12 cellular contexts compared by ENCODE assay signal in genomic region chr2:217933326-217933993, GRCh38.
DNase-seq lines count a peak whose midpoint lies in the region; ATAC-seq and TF ChIP-seq lines count a peak whose summit lies in the region.
"Had no signal": no experiment of that assay in that cellular context is flagged by ENCODE, and none has a peak within 500 bp of the region (broad histone marks: within the 10 kb centered on the region; RNA-seq: fewer than 3 reads in every experiment).

No MANE protein-coding gene starts in this region.

- peak overlapping the region in 1 of 10 experiments; percentile 39; a peak in 1 of 20 replicates for H3K4me3 ChIP-seq in BLaER1 treated with 17β-estradiol and CSF1 and Interleukin-3, amounts not matched to agents 10 nM and 100 nM
- H3K4me3 ChIP-seq in epithelial cell of proximal tubule (ENCODE audit: low read depth, low read length) (peak overlapping the region; percentile 19), osteoblast (ENCODE audit: insufficient read depth, low read length) (no peak overlapping the region), WERI-Rb-1 (ENCODE audit: low read depth, low read length) (no peak overlapping the region)
- H3K4me3 ChIP-seq in CD8-positive, alpha-beta T cell (ENCODE audit: low read depth, low read length) = no peak overlapping the region

- DNase-seq in NCI-H2196 (lab: John Stamatoyannopoulos, UW; ENCODE audit: unreplicated experiment) (peak; percentile 38), epithelial cell of proximal tubule (ENCODE audit: low read depth) (no peak), osteoblast (ENCODE audit: insufficient read length, low spot score, missing footprints) (peak; percentile 31), WERI-Rb-1 (no peak), ecto neural progenitor cell (ENCODE audit: low spot score) (no peak)
- no peak for DNase-seq in CD8-positive, alpha-beta T cell
- DNase-seq: activated CD8-positive, alpha-beta T cell treated with anti-CD3 and anti-CD28 coated beads, Interleukin-2, amount 10 ng/mL, durations not matched to agents 7 days and 5 days had no signal

- H3K36me3 ChIP-seq in BLaER1 treated with 17β-estradiol and CSF1 and Interleukin-3, amounts not matched to agents 10 nM and 100 nM = peaks cover 0 to 5% (median 0%) of the 10 kb centered on the region in 11 experiments; a peak in 1 of 22 replicates
- peaks cover 5% of the 10 kb centered on the region for H3K36me3 ChIP-seq in osteoblast (ENCODE audit: insufficient read depth, low read length)
- H3K36me3 ChIP-seq in WERI-Rb-1 = no peaks in the 10 kb centered on the region
- no peaks in the 10 kb centered on the region for H3K36me3 ChIP-seq in CD8-positive, alpha-beta T cell (ENCODE audit: insufficient read depth, low read length)

- no peak overlapping the region for H2AFZ ChIP-seq in osteoblast (ENCODE audit: low read length)

- no peaks in the 10 kb centered on the region for H3K36me3 Mint-ChIP-seq in CD8-positive, alpha-beta T cell

- no peak overlapping the region; a peak in 1 of 22 replicates for H3K9ac ChIP-seq in BLaER1 treated with 17β-estradiol and CSF1 and Interleukin-3, amounts not matched to agents 10 nM and 100 nM

- H3K27me3 Mint-ChIP-seq in CD8-positive, alpha-beta T cell (ENCODE audit: low read depth) = no peaks in the 10 kb centered on the region

- H3K27ac ChIP-seq in BLaER1 treated with 17β-estradiol and CSF1 and Interleukin-3, amounts not matched to agents 10 nM and 100 nM = peak overlapping the region in 3 of 11 experiments; percentile 63 to 79 (median 74); a peak in 5 of 22 replicates
- H3K27ac ChIP-seq in osteoblast (ENCODE audit: low read depth, low read length) (peak overlapping the region; percentile 92), WERI-Rb-1 (no peak overlapping the region)
- no peak overlapping the region for H3K27ac ChIP-seq in CD8-positive, alpha-beta T cell (ENCODE audit: low read depth, low read length)

- no peak for ATAC-seq in CD8-positive, alpha-beta T cell
- ATAC-seq in GM18861 (IDR thresholded peaks at IDR 0.05; ENCODE audit: unreplicated experiment) = no peak
- ATAC-seq: activated CD8-positive, alpha-beta T cell treated with anti-CD3 and anti-CD28 coated beads, Interleukin-2, amount 10 ng/mL, durations not matched to agents 7 days and 5 days had no signal

- peaks cover 31 to 88% (median 67%) of the 10 kb centered on the region in 10 experiments for H3K4me1 ChIP-seq in BLaER1 treated with 17β-estradiol and CSF1 and Interleukin-3, amounts not matched to agents 10 nM and 100 nM
- H3K4me1 ChIP-seq in osteoblast (ENCODE audit: insufficient read depth, low read length) = peaks cover 76% of the 10 kb centered on the region
- H3K4me1 ChIP-seq in CD8-positive, alpha-beta T cell (ENCODE audit: insufficient read depth, low read length) = no peaks in the 10 kb centered on the region

- peaks cover 0 to 11% (median 0%) of the 10 kb centered on the region in 11 experiments; a peak in 1 of 22 replicates for H3K27me3 ChIP-seq in BLaER1 treated with 17β-estradiol and CSF1 and Interleukin-3, amounts not matched to agents 10 nM and 100 nM
- H3K27me3 ChIP-seq in osteoblast (ENCODE audit: insufficient read depth, low read length) = no peaks in the 10 kb centered on the region
- no peaks in the 10 kb centered on the region for H3K27me3 ChIP-seq in WERI-Rb-1 (ENCODE audit: insufficient read depth, low read depth, severe bottlenecking)
- no peaks in the 10 kb centered on the region for H3K27me3 ChIP-seq in CD8-positive, alpha-beta T cell (ENCODE audit: insufficient read depth, low read length)

- CTCF ChIA-PET in CD8-positive, alpha-beta T cell (lab: Charles Lee) = no interaction called here

- H4K20me1 ChIP-seq in BLaER1 treated with 17β-estradiol and CSF1 and Interleukin-3, amounts not matched to agents 10 nM and 100 nM = peaks cover 0 to 95% (median 46%) of the 10 kb centered on the region in 11 experiments; a peak in 16 of 22 replicates
- H4K20me1 ChIP-seq in osteoblast (ENCODE audit: insufficient read depth, low read length) = peaks cover 5% of the 10 kb centered on the region

- POLR2A ChIA-PET in CD8-positive, alpha-beta T cell (lab: Charles Lee) = no interaction called here

- H3K4me2 ChIP-seq in BLaER1 treated with 17β-estradiol and CSF1 and Interleukin-3, amounts not matched to agents 10 nM and 100 nM = peak overlapping the region in 7 of 11 experiments; percentile 83 to 96 (median 91); a peak in 14 of 22 replicates
- H3K4me2 ChIP-seq in osteoblast (ENCODE audit: insufficient read depth, low read length) = peak overlapping the region; percentile 67

- H3K9me3 ChIP-seq in BLaER1 treated with 17β-estradiol and CSF1 and Interleukin-3, amounts not matched to agents 10 nM and 100 nM (replicated peaks in 1 of 11) = no peaks in the 10 kb centered on the region
- H3K9me3 ChIP-seq in osteoblast (ENCODE audit: low read depth, low read length) (no peaks in the 10 kb centered on the region), WERI-Rb-1 (ENCODE audit: severe bottlenecking) (no peaks in the 10 kb centered on the region)
- no peaks in the 10 kb centered on the region for H3K9me3 ChIP-seq in CD8-positive, alpha-beta T cell (ENCODE audit: low read length)

- H3K27ac Mint-ChIP-seq in CD8-positive, alpha-beta T cell = no peak overlapping the region
- H3K27ac Mint-ChIP-seq: activated CD8-positive, alpha-beta T cell treated with anti-CD3 and anti-CD28 coated beads, Interleukin-2, amount 10 ng/mL, durations not matched to agents 7 days and 5 days; B cell; IgD-negative memory B cell had no signal

- peaks cover 75% of the 10 kb centered on the region for H3K79me2 ChIP-seq in osteoblast (ENCODE audit: insufficient read depth, low read length)

- no peak overlapping the region for H3K4me3 Mint-ChIP-seq in CD8-positive, alpha-beta T cell
- H3K4me3 Mint-ChIP-seq: activated CD8-positive, alpha-beta T cell treated with anti-CD3 and anti-CD28 coated beads, Interleukin-2, amount 10 ng/mL, durations not matched to agents 7 days and 5 days; B cell; central memory CD8-positive, alpha-beta T cell; IgD-negative memory B cell had no signal

- H3K4me1 Mint-ChIP-seq in CD8-positive, alpha-beta T cell (ENCODE audit: low read depth) = no peaks in the 10 kb centered on the region
- H3K4me1 Mint-ChIP-seq: central memory CD8-positive, alpha-beta T cell had no signal

- TF ChIP-seq CTCF in epithelial cell of proximal tubule (conservative IDR thresholded peaks at IDR 0.05; ENCODE audit: low read depth, low read length) (no peak), osteoblast (IDR thresholded peaks at IDR 0.05; ENCODE audit: extremely low read depth, low read depth, low read length) (no peak), WERI-Rb-1 (IDR thresholded peaks at IDR 0.05; ENCODE audit: low read depth, low read length) (no peak)
- no peak for TF ChIP-seq CTCF in CD8-positive, alpha-beta T cell (IDR thresholded peaks at IDR 0.05)

- intact Hi-C loops in CD8-positive, alpha-beta T cell (cut with DNase I, micrococcal nuclease) = no loop called here

- no peaks in the 10 kb centered on the region for H3K9me3 Mint-ChIP-seq in CD8-positive, alpha-beta T cell
- H3K9me3 Mint-ChIP-seq: central memory CD8-positive, alpha-beta T cell; IgD-negative memory B cell had no signal

Comparison
In these comparisons a context has a peak if more than half of its experiments do, and no peak if none do; other contexts are left out.
1. DNase-seq: peak in NCI-H2196 (single experiment) and osteoblast (single experiment); none in epithelial cell of proximal tubule (single experiment), WERI-Rb-1 (single experiment), ecto neural progenitor cell (single experiment) and CD8-positive, alpha-beta T cell (0 of 7).